In genomic region chr18:31162419-31162793, GRCh38 we compare ENCODE assay signal across 15 cellular contexts. TPM values are rescaled to one million over a fixed set of nuclear protein-coding genes. Genes with fewer than 3 reads are reported as not detected.
DNase-seq lines count a peak whose midpoint lies in the region; ATAC-seq and TF ChIP-seq lines count a peak whose summit lies in the region.
"Had no signal": no experiment of that assay in that cellular context is flagged by ENCODE, and none has a peak within 500 bp of the region (broad histone marks: within the 10 kb centered on the region; RNA-seq: fewer than 3 reads in every experiment).

No MANE protein-coding gene starts in this region.

- TF ChIP-seq POLR2A in transverse colon (IDR thresholded peaks at IDR 0.05) = no peak

- no peak for TF ChIP-seq CTCF in GM23338 (conservative IDR thresholded peaks at IDR 0.05; ENCODE audit: low read depth in 2 of 2)
- no peak for TF ChIP-seq CTCF in RWPE1 (conservative IDR thresholded peaks at IDR 0.05; ENCODE audit: low read depth)
- TF ChIP-seq CTCF in natural killer cell (IDR thresholded peaks at IDR 0.05) = no peak
- TF ChIP-seq CTCF in transverse colon (IDR thresholded peaks at IDR 0.05) = no peak

- H3K9me3 ChIP-seq in transverse colon = no peaks in the 10 kb centered on the region
- H3K9me3 ChIP-seq: MG63 had no signal

- no peaks in the 10 kb centered on the region for H4K20me1 ChIP-seq in GM23338 (replicated peaks; ENCODE audit: insufficient read depth)

- H3K9me3 Mint-ChIP-seq in GM23338 = no peaks in the 10 kb centered on the region
- H3K9me3 Mint-ChIP-seq in natural killer cell = peaks cover 2 to 3% of the 10 kb centered on the region in 2 donors
- H3K9me3 Mint-ChIP-seq in stimulated activated naive B cell treated with anti-CD40 and anti-IgM and Interleukin-4, amounts not matched to agents 10 μg/mL and 1 μg/mL and 100 μg/mL, for 72 hours = peaks cover 0 to 3% of the 10 kb centered on the region in 2 donors

- peak overlapping the region; percentile 93 for H2AFZ ChIP-seq in GM23338

- H3K27ac Mint-ChIP-seq in GM23338 (no peak overlapping the region; the same call in 1 of the 2 replicates), natural killer cell (no peak overlapping the region)
- H3K27ac Mint-ChIP-seq in stimulated activated naive B cell treated with anti-CD40 and anti-IgM and Interleukin-4, amounts not matched to agents 10 μg/mL and 1 μg/mL and 100 μg/mL, for 72 hours = no peak overlapping the region

- POLR2A ChIA-PET in RWPE1 (lab: Yijun Ruan, JAX; ENCODE audit: low non-redundant PET) = no interaction called here

- H3K4me2 ChIP-seq in GM23338 = no peak overlapping the region

- H3K9me2 ChIP-seq in GM23338 (ENCODE audit: insufficient read depth) = no peaks in the 10 kb centered on the region

- H3K4me3 Mint-ChIP-seq in GM23338 (no peak overlapping the region), natural killer cell (peak overlapping the region; percentile 28)
- H3K4me3 Mint-ChIP-seq in stimulated activated naive B cell treated with anti-CD40 and anti-IgM and Interleukin-4, amounts not matched to agents 10 μg/mL and 1 μg/mL and 100 μg/mL, for 72 hours = no peak overlapping the region

- H3K4me3 ChIP-seq in GM23338 = no peak overlapping the region
- no peak overlapping the region for H3K4me3 ChIP-seq in transverse colon
- H3K4me3 ChIP-seq: MG63 had no signal

- WGBS in transverse colon (ENCODE audit: low coverage in 1 of 2), 2 donors = 79% methylated on average over 5 of the region's 5 CpGs; no CpG with 5 or more reads in 1 of the 2 donors

- CTCF ChIA-PET in RWPE1 (lab: Yijun Ruan, JAX) = interaction anchor here (0.7 kb wide), 1 partner anchor 78 kb away, joined by 4 read pairs; no protein-coding TSS in a partner anchor

- H3K4me1 ChIP-seq in GM23338 (ENCODE audit: insufficient read depth) (no peaks in the 10 kb centered on the region), transverse colon (no peaks in the 10 kb centered on the region)

- H3K27ac ChIP-seq in GM23338 (ENCODE audit: low read depth) (no peak overlapping the region), RWPE1 (peak overlapping the region; percentile 71), transverse colon (no peak overlapping the region)

- no peaks in the 10 kb centered on the region for H3F3A ChIP-seq in GM23338 (replicated peaks; ENCODE audit: low read depth)

- H3K79me2 ChIP-seq in GM23338 (replicated peaks; ENCODE audit: insufficient read depth) = no peaks in the 10 kb centered on the region

- in situ Hi-C loops in transverse colon (cut with MboI; ENCODE audit: low pct_ligation_motif_present in 1 of 4, low pct_unique_long_range_greater_than_20kb in 1 of 4, low sequenced_read_pairs in 3 of 4) = no loop called here

- no peak for TF ChIP-seq EP300 in transverse colon (IDR thresholded peaks at IDR 0.05; ENCODE audit: low read depth)

- no peaks in the 10 kb centered on the region for H3K36me3 ChIP-seq in GM23338 (ENCODE audit: insufficient read depth)
- no peaks in the 10 kb centered on the region for H3K36me3 ChIP-seq in transverse colon
- H3K36me3 ChIP-seq: MG63 had no signal

- intact Hi-C loops in natural killer cell (cut with micrococcal nuclease) = no loop called here
- intact Hi-C loops in transverse colon (cut with DNase I; ENCODE audit: low total_unique reads) = no loop called here

- H3K36me3 Mint-ChIP-seq in GM23338 (ENCODE audit: low read depth) (no peaks in the 10 kb centered on the region), natural killer cell (no peaks in the 10 kb centered on the region)
- H3K36me3 Mint-ChIP-seq in stimulated activated naive B cell treated with anti-CD40 and anti-IgM and Interleukin-4, amounts not matched to agents 10 μg/mL and 1 μg/mL and 100 μg/mL, for 72 hours = no peaks in the 10 kb centered on the region
- H3K36me3 Mint-ChIP-seq: activated naive CD4-positive, alpha-beta T cell treated with anti-CD3 and anti-CD28 coated beads, Interleukin-2, amount 50 U/mL, for 72 hours had no signal

- H3K4me1 Mint-ChIP-seq in GM23338 (peaks cover 8% of the 10 kb centered on the region), natural killer cell (peaks cover 0 to 7% of the 10 kb centered on the region in 2 donors)
- no peaks in the 10 kb centered on the region for H3K4me1 Mint-ChIP-seq in stimulated activated naive B cell treated with anti-CD40 and anti-IgM and Interleukin-4, amounts not matched to agents 10 μg/mL and 1 μg/mL and 100 μg/mL, for 72 hours

- H3K27me3 Mint-ChIP-seq in GM23338 (ENCODE audit: insufficient read depth, low read depth, poor library complexity) = peaks cover 3% of the 10 kb centered on the region
- H3K27me3 Mint-ChIP-seq in natural killer cell (ENCODE audit: low read depth in 2 of 2) = no peaks in the 10 kb centered on the region
- no peaks in the 10 kb centered on the region for H3K27me3 Mint-ChIP-seq in stimulated activated naive B cell treated with anti-CD40 and anti-IgM and Interleukin-4, amounts not matched to agents 10 μg/mL and 1 μg/mL and 100 μg/mL, for 72 hours

- H3K27me3 ChIP-seq in GM23338 (ENCODE audit: insufficient read depth) = no peaks in the 10 kb centered on the region
- no peaks in the 10 kb centered on the region for H3K27me3 ChIP-seq in transverse colon
- H3K27me3 ChIP-seq: dorsolateral prefrontal cortex, MG63 had no signal

- no peak for DNase-seq in GM23338 (ENCODE audit: low spot score)
- no peak for DNase-seq in RWPE1 (ENCODE audit: low spot score)
- DNase-seq in ecto neural progenitor cell (ENCODE audit: low spot score) = peak; percentile 46
- no peak for DNase-seq in natural killer cell
- DNase-seq in transverse colon = no peak
- DNase-seq in stimulated activated CD4-positive, alpha-beta T cell treated with anti-CD3 and anti-CD28 coated beads, Interleukin-4, amount 100 ng/mL, for 24 hours = no peak
- DNase-seq in stimulated activated naive B cell treated with anti-CD40 and anti-IgM and Interleukin-4, amounts not matched to agents 10 μg/mL and 1 μg/mL and 100 μg/mL, for 72 hours = no peak
- DNase-seq: activated CD4-positive, CD25-positive, alpha-beta regulatory T cell treated with anti-CD3 and anti-CD28 coated beads, Interleukin-2, amount 50 U/mL, for 72 hours; MG63; NCI-H1930 had no signal

- ATAC-seq in GM23338 = peak; percentile 63
- no peak for ATAC-seq in natural killer cell
- no peak for ATAC-seq in stimulated activated naive B cell treated with anti-CD40 and anti-IgM and Interleukin-4, amounts not matched to agents 10 μg/mL and 1 μg/mL and 100 μg/mL, for 72 hours (replicated peaks)

TF ChIP-seq in GM23338, 12 proteins besides CTCF, POLR2A, EP300 and RAD21 (continues in another document):
- TF ChIP-seq ZNF331 (CRISPR knock-in tag; IDR thresholded peaks at IDR 0.05; ENCODE audit: low read depth) = no peak
- TF ChIP-seq POLR2AphosphoS5 (IDR thresholded peaks at IDR 0.05; ENCODE audit: low read depth) = no peak
- TF ChIP-seq STAT1 (IDR thresholded peaks at IDR 0.05; ENCODE audit: unreplicated experiment) = no peak
- TF ChIP-seq EZH2 (IDR thresholded peaks at IDR 0.05; ENCODE audit: low read depth, unreplicated experiment) = no peak
- TF ChIP-seq EZH2phosphoT487 (IDR thresholded peaks at IDR 0.05; ENCODE audit: unreplicated experiment) = no peak
- no peak for TF ChIP-seq ZNF114 (CRISPR knock-in tag; IDR thresholded peaks at IDR 0.05)
- no peak for TF ChIP-seq ETS1 (IDR thresholded peaks at IDR 0.05)

RNA-seq across cellular contexts. Expression of gene DSC1, which starts 0.2 kb away (rescaled TPM):
- not detected in 2 replicates for total RNA-seq in GM23338 (2014; rRNA removed; shearing (Covaris generic))
- polyA plus RNA-seq in GM23338 (2016; fragmentation: Nextera tagmentation; extraction: Ambion mirVana) = not detected in 2 replicates
- total RNA-seq in natural killer cell (under 1 TPM in 2 of 3 donors, not detected in 1; 0.05 to 0.50 TPM), transverse colon (not detected)
- total RNA-seq: G401, mesenteric fat pad, subcutaneous adipose tissue had no signal
